18 cellular contexts compared by ENCODE assay signal in the genomic region with DNA sequence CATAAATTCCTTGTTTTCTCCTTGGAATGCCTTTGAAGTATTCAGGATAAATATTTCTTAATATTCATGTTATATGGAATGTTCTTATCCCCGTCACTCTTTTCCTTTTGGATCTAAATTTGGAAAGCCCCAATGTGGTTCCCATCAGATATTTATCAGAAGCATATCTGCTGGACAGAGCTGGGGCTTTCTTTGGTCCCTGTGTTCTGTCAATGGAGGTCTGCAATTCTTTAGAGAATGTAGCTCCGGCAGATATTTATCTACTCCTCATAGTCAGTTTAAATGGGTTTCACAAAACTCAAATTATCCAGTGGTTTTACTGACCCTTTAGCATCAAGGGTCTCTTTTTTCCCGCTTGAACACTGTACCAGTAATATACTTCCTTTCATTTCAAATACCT.
"Had no signal": no experiment of that assay in that cellular context is flagged by ENCODE, and none has a peak within 500 bp of the region (broad histone marks: within the 10 kb centered on the region; RNA-seq: fewer than 3 reads in every experiment).

No MANE protein-coding gene starts in this region.

- H3K36me3 Mint-ChIP-seq: mesothelial cell of epicardium; naive B cell; naive thymus-derived CD8-positive, alpha-beta T cell had no signal

- H3K4me3 ChIP-seq: coronary artery, dorsolateral prefrontal cortex, esophagus muscularis mucosa, gastroesophageal sphincter, heart right ventricle, left lung, lower lobe of right lung, mucosa of descending colon had no signal

- H3K27ac Mint-ChIP-seq: mesothelial cell of epicardium; naive B cell; naive thymus-derived CD8-positive, alpha-beta T cell had no signal

- H3K4me1 ChIP-seq: esophagus muscularis mucosa, foreskin keratinocyte, gastroesophageal sphincter, left lung, lower lobe of right lung had no signal

- H3K27me3 Mint-ChIP-seq: naive B cell had no signal

- H3K27ac ChIP-seq: coronary artery, dorsolateral prefrontal cortex, esophagus muscularis mucosa, foreskin keratinocyte, gastroesophageal sphincter, left lung, lower lobe of right lung had no signal

- DNase-seq: dermis blood vessel endothelial cell; dorsolateral prefrontal cortex; effector CD4-positive, alpha-beta T cell; effector memory CD4-positive, alpha-beta T cell; foreskin keratinocyte; heart right ventricle; hippocampal formation; left cardiac atrium; left lung; lower lobe of right lung; mesenchymal stem cell; mucosa of descending colon; naive B cell; naive thymus-derived CD8-positive, alpha-beta T cell had no signal

- H3K27me3 ChIP-seq: dorsolateral prefrontal cortex, esophagus muscularis mucosa, foreskin keratinocyte, gastroesophageal sphincter, heart right ventricle, left lung had no signal

- H3K4me1 Mint-ChIP-seq: naive B cell; naive thymus-derived CD8-positive, alpha-beta T cell had no signal

- ATAC-seq: foreskin keratinocyte; gastroesophageal sphincter; left cardiac atrium; left lung; lower lobe of right lung; mucosa of descending colon; naive thymus-derived CD8-positive, alpha-beta T cell had no signal

- H3K4me3 Mint-ChIP-seq: mesothelial cell of epicardium; naive B cell; naive thymus-derived CD8-positive, alpha-beta T cell had no signal

- H3K36me3 ChIP-seq: esophagus muscularis mucosa, gastroesophageal sphincter, heart right ventricle, left lung, lower lobe of right lung had no signal

- H3K9me3 ChIP-seq: esophagus muscularis mucosa, gastroesophageal sphincter, left lung, lower lobe of right lung, mucosa of descending colon had no signal
